ENCODE assay signal across 8 cellular contexts in genomic region chr18:77086656-77087390, GRCh38. TPM values are rescaled to one million over a fixed set of nuclear protein-coding genes. Genes with fewer than 3 reads are reported as not detected.
A peak's percentile ranks its signal among the peaks of the same experiment; 100 is the strongest.
DNase-seq lines count a peak whose midpoint lies in the region; ATAC-seq and TF ChIP-seq lines count a peak whose summit lies in the region.

No MANE protein-coding gene starts in this region.

- no peaks in the 10 kb centered on the region for H3K79me2 ChIP-seq in smooth muscle cell (ENCODE audit: low read depth)

- no peaks in the 10 kb centered on the region for H3K9me3 ChIP-seq in NT2/D1 (ENCODE audit: insufficient read depth, low read length)
- H3K9me3 ChIP-seq in ectodermal cell (ENCODE audit: control insufficient read depth, low read length) = no peaks in the 10 kb centered on the region
- H3K9me3 ChIP-seq in right lobe of liver = no peaks in the 10 kb centered on the region
- no peaks in the 10 kb centered on the region for H3K9me3 ChIP-seq in smooth muscle cell (replicated peaks; ENCODE audit: low read depth)

- ATAC-seq in right lobe of liver (peak; percentile 60 to 83 (median 72)), HG02642 (IDR thresholded peaks at IDR 0.05; ENCODE audit: poor library complexity, unreplicated experiment) (no peak)

- no peaks in the 10 kb centered on the region for H3F3A ChIP-seq in smooth muscle cell (ENCODE audit: low read depth)

- H3K27ac ChIP-seq in ectodermal cell (ENCODE audit: insufficient read depth, low read depth, low read length, poor library complexity, severe bottlenecking) (no peak overlapping the region), right lobe of liver (peak overlapping the region; percentile 37 to 63 (median 60)), smooth muscle cell (ENCODE audit: low read depth) (peak overlapping the region; percentile 39)

- WGBS in ectodermal cell, 2 experiments = 20% methylated on average over 22 to 25 of the region's 25 CpGs
- WGBS in right lobe of liver (ENCODE audit: insufficient coverage, low coverage, low lambda C conversion rate, missing lambda C conversion rate) = 56% methylated on average over 25 of the region's 25 CpGs
- 21% methylated on average over 25 of the region's 25 CpGs for WGBS in smooth muscle cell (ENCODE audit: low lambda C conversion rate)

- H3K27me3 ChIP-seq in NT2/D1 (ENCODE audit: insufficient read depth, insufficient read length) (peaks cover 18% of the 10 kb centered on the region), ectodermal cell (ENCODE audit: control insufficient read depth, insufficient read depth, low read length, poor library complexity, severe bottlenecking) (peaks cover 26% of the 10 kb centered on the region), right lobe of liver (no peaks in the 10 kb centered on the region), smooth muscle cell (ENCODE audit: low read depth) (no peaks in the 10 kb centered on the region)

- intact Hi-C loops in right lobe of liver (cut with DNase I) = no loop called here

- peak overlapping the region; percentile 94 for H3K4me2 ChIP-seq in smooth muscle cell

- TF ChIP-seq CTCF in right lobe of liver (IDR thresholded peaks at IDR 0.05) = no peak
- TF ChIP-seq CTCF in smooth muscle cell (IDR thresholded peaks at IDR 0.05; ENCODE audit: borderline replicate concordance, insufficient read depth, poor library complexity, severe bottlenecking) = no peak

- H3K4me1 ChIP-seq in NT2/D1 (ENCODE audit: insufficient read depth, insufficient read length) (peaks cover 8% of the 10 kb centered on the region), ectodermal cell (ENCODE audit: control insufficient read depth, insufficient read depth, low read length) (peaks cover 11% of the 10 kb centered on the region), right lobe of liver (peaks cover 0 to 47% (median 13%) of the 10 kb centered on the region in 4 donors), smooth muscle cell (ENCODE audit: low read depth) (peaks cover 19% of the 10 kb centered on the region)

- no peak for TF ChIP-seq POLR2A in right lobe of liver (IDR thresholded peaks at IDR 0.05)

- DNase-seq in NT2/D1 (ENCODE audit: low read depth, low spot score) = no peak
- peak; percentile 74 to 89 (median 79) for DNase-seq in right lobe of liver
- DNase-seq in smooth muscle cell (lab: John Stamatoyannopoulos, UW; ENCODE audit: unreplicated experiment) = no peak
- DNase-seq in NCI-H2171 (lab: John Stamatoyannopoulos, UW) = no peak
- DNase-seq in stimulated activated naive CD4-positive, alpha-beta T cell treated with Interleukin-2 at 50 U/mL for 16 hours (lab: John Stamatoyannopoulos, UW) = no peak
- DNase-seq in HUDEP-2 (lab: John Stamatoyannopoulos, UW; ENCODE audit: unreplicated experiment in 76 of 76) = no peak

- H3K4me3 ChIP-seq in NT2/D1 (ENCODE audit: insufficient read length, low read depth) (peak overlapping the region; percentile 21), ectodermal cell (ENCODE audit: insufficient read depth, low read depth, low read length) (peak overlapping the region; percentile 29), right lobe of liver (peak overlapping the region; percentile 23 to 32 (median 25)), smooth muscle cell (peak overlapping the region; percentile 50)

- H2AFZ ChIP-seq in smooth muscle cell (ENCODE audit: low read depth) = no peak overlapping the region

- no peaks in the 10 kb centered on the region for H4K20me1 ChIP-seq in smooth muscle cell (ENCODE audit: low read depth)

- H3K36me3 ChIP-seq in NT2/D1 (ENCODE audit: insufficient read depth, insufficient read length, low read length) (no peaks in the 10 kb centered on the region), ectodermal cell (ENCODE audit: control insufficient read depth, insufficient read depth, low read length) (no peaks in the 10 kb centered on the region), right lobe of liver (no peaks in the 10 kb centered on the region), smooth muscle cell (ENCODE audit: low read depth) (no peaks in the 10 kb centered on the region)

- H3K9ac ChIP-seq in NT2/D1 (ENCODE audit: insufficient read length, low read depth) (no peak overlapping the region), smooth muscle cell (ENCODE audit: low read depth) (no peak overlapping the region)

RNA-seq across cellular contexts. Expression of gene MBP, which starts 45.8 kb away (rescaled TPM):
- polyA plus RNA-seq in ectodermal cell (2013, experiment 1 of 4) = 1.3 TPM
- polyA plus RNA-seq in ectodermal cell (2013, experiment 2 of 4) = 0.85 TPM
- 1.7 TPM for polyA plus RNA-seq in ectodermal cell (2013, experiment 3 of 4)
- polyA plus RNA-seq in ectodermal cell (2013, experiment 4 of 4) = 0.93 TPM
- total RNA-seq in right lobe of liver (10 to 100 TPM; 24.0 to 40.8 (median 27.6) TPM), smooth muscle cell (4.5 and 5.1 TPM in 2 replicates)
- 1.4 and 6.3 TPM in 2 replicates for polyA plus RNA-seq in smooth muscle cell

Comparison
In these comparisons a context has a peak if more than half of its experiments do, and no peak if none do; other contexts are left out.
1. DNase-seq: peak in right lobe of liver (3 of 3); none in NT2/D1 (single experiment), smooth muscle cell (single experiment), NCI-H2171 (single experiment), stimulated activated naive CD4-positive, alpha-beta T cell treated with Interleukin-2 at 50 U/mL for 16 hours (single experiment) and HUDEP-2 (0 of 76).
2. Peak in every context shown above with its lines, with median percentiles within 50 percentile points of each other: H3K4me3 ChIP-seq.